14 cellular contexts compared by ENCODE assay signal in genomic region chr17:66952681-66953638, GRCh38. TPM values are rescaled to one million over a fixed set of nuclear protein-coding genes. Genes with fewer than 3 reads are reported as not detected.
DNase-seq lines count a peak whose midpoint lies in the region; ATAC-seq, FAIRE-seq and TF ChIP-seq lines count a peak whose summit lies in the region.
"Had no signal": no experiment of that assay in that cellular context is flagged by ENCODE, and none has a peak within 500 bp of the region (broad histone marks: within the 10 kb centered on the region; RNA-seq: fewer than 3 reads in every experiment).

No MANE protein-coding gene starts in this region.

- H3K4me3 ChIP-seq in Panc1 (ENCODE audit: low read depth in 2 of 2, low read length in 2 of 2) = no peak overlapping the region
- H3K4me3 ChIP-seq in keratinocyte (ENCODE audit: control insufficient read depth in 2 of 3, extremely low read depth in 1 of 3, insufficient read depth in 2 of 3, low read depth in 1 of 3, low read length in 3 of 3) = no peak overlapping the region
- no peak overlapping the region for H3K4me3 ChIP-seq in smooth muscle cell
- H3K4me3 ChIP-seq in kidney (ENCODE audit: low read length in 2 of 2) = no peak overlapping the region

- peak; percentile 75 for DNase-seq in ELF-1 (ENCODE audit: low read depth, low spot score)
- DNase-seq in Panc1 (ENCODE audit: low read depth, low spot score) = no peak
- no peak for DNase-seq in keratinocyte (ENCODE audit: low read depth, low spot score)
- DNase-seq in smooth muscle cell (lab: John Stamatoyannopoulos, UW; ENCODE audit: unreplicated experiment) = no peak
- DNase-seq in kidney = no peak
- DNase-seq in MV-4-11 (lab: John Stamatoyannopoulos, UW) = no peak
- DNase-seq: activated CD4-positive, alpha-beta T cell treated with anti-CD3 and anti-CD28 coated beads, Interleukin-2, amount 10 ng/mL, durations not matched to agents 7 days and 5 days; effector memory CD4-positive, alpha-beta T cell; stimulated activated CD4-positive, alpha-beta T cell treated with anti-CD3 and anti-CD28 coated beads, Interleukin-4, amount 100 ng/mL, for 4 hours; stimulated activated naive CD4-positive, alpha-beta T cell had no signal

- peak; percentile 59 for ATAC-seq in Panc1
- no peak for ATAC-seq in GM21528 (IDR thresholded peaks at IDR 0.05; ENCODE audit: low FRiP score, unreplicated experiment)
- ATAC-seq in HG03342 (IDR thresholded peaks at IDR 0.05; ENCODE audit: unreplicated experiment) = no peak

- H3K9me3 ChIP-seq in Panc1 (ENCODE audit: control insufficient read depth, insufficient read depth, low read depth, low read length) (no peaks in the 10 kb centered on the region; the same call in 1 of the 2 replicates), keratinocyte (ENCODE audit: control insufficient read depth, low read depth, low read length) (no peaks in the 10 kb centered on the region), smooth muscle cell (replicated peaks; ENCODE audit: low read depth) (no peaks in the 10 kb centered on the region), kidney (ENCODE audit: control insufficient read depth in 1 of 2, low read length in 2 of 2) (no peaks in the 10 kb centered on the region)

- intact Hi-C loops in Panc1 (cut with micrococcal nuclease; ENCODE audit: unreplicated experiment) = no loop called here
- intact Hi-C loops in kidney (cut with DNase I) = no loop called here

- POLR2A ChIA-PET in Panc1 (lab: Charles Lee) = interaction anchor here (0.5 to 0.6 kb wide), 2 partner anchors 145 to 276 kb away, joined by 3 to 12 read pairs; no protein-coding TSS in a partner anchor

- no peaks in the 10 kb centered on the region for H3F3A ChIP-seq in smooth muscle cell (ENCODE audit: low read depth)

- TF ChIP-seq CTCF in Panc1 (IDR thresholded peaks at IDR 0.05) = no peak
- TF ChIP-seq CTCF in keratinocyte (optimal IDR thresholded peaks at IDR 0.05 in 1 of 3, IDR thresholded peaks at IDR 0.05 in 1 of 3, conservative IDR thresholded peaks at IDR 0.05 in 1 of 3; ENCODE audit: extremely low read depth in 1 of 3, insufficient read depth in 2 of 3, low read length in 3 of 3) = no peak
- TF ChIP-seq CTCF in smooth muscle cell (IDR thresholded peaks at IDR 0.05; ENCODE audit: borderline replicate concordance, insufficient read depth, poor library complexity, severe bottlenecking) = no peak
- TF ChIP-seq CTCF in kidney (IDR thresholded peaks at IDR 0.05; ENCODE audit: borderline replicate concordance, extremely low read depth, insufficient read depth) = no peak

- H3K27me3 ChIP-seq in Panc1 (ENCODE audit: control insufficient read depth, insufficient read depth, low read length) = no peaks in the 10 kb centered on the region
- no peaks in the 10 kb centered on the region for H3K27me3 ChIP-seq in keratinocyte (ENCODE audit: control insufficient read depth, extremely low read depth, insufficient read depth, low read length)
- H3K27me3 ChIP-seq in smooth muscle cell (ENCODE audit: low read depth) = no peaks in the 10 kb centered on the region

- in situ Hi-C loops in Panc1 (cut with HindIII; ENCODE audit: low pct_unique_long_range_greater_than_20kb, low sequenced_read_pairs) = no loop called here

- peak overlapping the region; percentile 96 for H3K27ac ChIP-seq in Panc1 (ENCODE audit: low read length)
- H3K27ac ChIP-seq in keratinocyte (ENCODE audit: control insufficient read depth, insufficient read depth, low read length) = peak overlapping the region; percentile 77
- H3K27ac ChIP-seq in smooth muscle cell (ENCODE audit: low read depth) = peak overlapping the region; percentile 77
- no peak overlapping the region for H3K27ac ChIP-seq in kidney (ENCODE audit: low read depth in 2 of 2, low read length in 2 of 2)

- H3K79me2 ChIP-seq in keratinocyte (ENCODE audit: control insufficient read depth, insufficient read depth, low read length) (no peaks in the 10 kb centered on the region), smooth muscle cell (ENCODE audit: low read depth) (no peaks in the 10 kb centered on the region)

- dilution Hi-C loops in keratinocyte (cut with MboI; ENCODE audit: extremely low pct_ligation_motif_present, low sequenced_read_pairs) = no loop called here

- no TSS peak for BruUV-seq in Panc1 (replicated peaks; lab: Mats Ljungman, UMichigan)

- CTCF ChIA-PET in Panc1 (lab: Charles Lee) = interaction anchor here (0.5 to 0.9 kb wide), 2 partner anchors 9 to 41 kb away, joined by 4 to 10 read pairs; no protein-coding TSS in a partner anchor

- WGBS in smooth muscle cell (ENCODE audit: low lambda C conversion rate) = 79% methylated on average over 14 of the region's 14 CpGs

- peak overlapping the region; percentile 11 for H3K9ac ChIP-seq in keratinocyte (ENCODE audit: control insufficient read depth, extremely low read depth, insufficient read depth, low read length)
- H3K9ac ChIP-seq in smooth muscle cell (ENCODE audit: low read depth) = peak overlapping the region; percentile 56
- H3K9ac ChIP-seq in kidney (ENCODE audit: low read length in 2 of 2) = no peak overlapping the region

- H4K20me1 ChIP-seq in keratinocyte (ENCODE audit: control insufficient read depth, extremely low read depth, insufficient read depth, low read length) = no peaks in the 10 kb centered on the region
- H4K20me1 ChIP-seq in smooth muscle cell (ENCODE audit: low read depth) = no peaks in the 10 kb centered on the region

- no peak for FAIRE-seq in keratinocyte (lab: Jason Lieb, UNC)
- FAIRE-seq in kidney (lab: Jason Lieb, UNC) = no peak

- no peak overlapping the region for H2AFZ ChIP-seq in keratinocyte (ENCODE audit: control insufficient read depth, low read length)
- no peak overlapping the region for H2AFZ ChIP-seq in smooth muscle cell (ENCODE audit: low read depth)

- H3K4me1 ChIP-seq in Panc1 (ENCODE audit: control insufficient read depth, insufficient read depth, low read length) = peaks cover 48% of the 10 kb centered on the region
- H3K4me1 ChIP-seq in keratinocyte (ENCODE audit: control insufficient read depth, extremely low read depth, insufficient read depth, low read length) = peaks cover 32% of the 10 kb centered on the region
- peaks cover 7% of the 10 kb centered on the region for H3K4me1 ChIP-seq in smooth muscle cell (ENCODE audit: low read depth)
- H3K4me1 ChIP-seq in kidney (ENCODE audit: control insufficient read depth in 1 of 2, insufficient read depth in 1 of 2, low read depth in 1 of 2, low read length in 2 of 2) = peaks cover 0 to 2% of the 10 kb centered on the region in 2 donors

- H3K4me2 ChIP-seq in keratinocyte (ENCODE audit: control insufficient read depth, extremely low read depth, insufficient read depth, low read depth, low read length) (peak overlapping the region; percentile 83), smooth muscle cell (peak overlapping the region; percentile 41)

- H3K9me1 ChIP-seq in keratinocyte (ENCODE audit: control insufficient read depth, extremely low read depth, insufficient read depth, low read length) = no peaks in the 10 kb centered on the region

- H3K36me3 ChIP-seq in Panc1 (ENCODE audit: control insufficient read depth, insufficient read depth, low read length) (no peaks in the 10 kb centered on the region), keratinocyte (ENCODE audit: control insufficient read depth in 2 of 2, extremely low read depth in 1 of 2, insufficient read depth in 2 of 2, low read length in 2 of 2) (no peaks in the 10 kb centered on the region), smooth muscle cell (ENCODE audit: low read depth) (no peaks in the 10 kb centered on the region), kidney (ENCODE audit: control insufficient read depth in 1 of 2, insufficient read depth in 2 of 2, low read length in 2 of 2) (no peaks in the 10 kb centered on the region)

RNA-seq across cellular contexts. Expression of gene CACNG4, which starts 11.5 kb away (rescaled TPM):
- 40.3 TPM for total RNA-seq in Panc1 (2021; ENCODE audit: unreplicated experiment)
- polyA plus RNA-seq in Panc1 (2012; ENCODE audit: insufficient read length) = 37.7 TPM
- 0.01 to 0.03 TPM in 2 of 3 replicates, not detected in the other for polyA plus RNA-seq in keratinocyte
- 0.17 TPM for polyA plus RNA-seq in keratinocyte (2011; ENCODE audit: low read depth)
- 0.06 and 0.12 TPM in 2 replicates for polyA plus RNA-seq in keratinocyte (2011; cell fraction: cytosol; rRNA removed)
- polyA plus RNA-seq in keratinocyte (2011; cell fraction: nucleus; rRNA removed) = 0.08 and 0.10 TPM in 2 replicates
- polyA plus RNA-seq in keratinocyte (2012; ENCODE audit: low replicate concordance) = 0.10 TPM in 1 of 2 replicates, not detected in the other
- polyA minus RNA-seq in keratinocyte = 0.13 TPM in 1 of 3 replicates, not detected in the others
- not detected for polyA minus RNA-seq in keratinocyte (2011; cell fraction: cytosol; rRNA and poly(A)+ RNA removed)
- polyA minus RNA-seq in keratinocyte (2011; cell fraction: nucleus; rRNA and poly(A)+ RNA removed) = 0.11 TPM in 1 of 2 replicates, not detected in the other
- total RNA-seq in smooth muscle cell = 4.2 and 6.5 TPM in 2 replicates
- 1.4 and 13.3 TPM in 2 replicates for polyA plus RNA-seq in smooth muscle cell
- 0.31 TPM for total RNA-seq in kidney
- polyA plus RNA-seq in kidney (ENCODE audit: insufficient read depth, low read depth, low replicate concordance) = 0.26 TPM
- total RNA-seq: activated CD4-positive, alpha-beta T cell treated with anti-CD3 and anti-CD28 coated beads, Interleukin-2, amount 10 ng/mL, durations not matched to agents 7 days and 5 days; lung microvascular endothelial cell; pulmonary artery endothelial cell had no signal

Comparison
In these comparisons a context has a peak if more than half of its experiments do, and no peak if none do; other contexts are left out.
1. H3K27ac ChIP-seq: peak in Panc1 (single experiment), keratinocyte (single experiment) and smooth muscle cell (single experiment); none in kidney (0 of 2).
2. H3K9ac ChIP-seq: peak in keratinocyte (single experiment) and smooth muscle cell (single experiment); none in kidney (0 of 2).